Comparison of ENCODE assay signal across 1 cellular context in genomic region chr11:64864473-64865285, GRCh38.
TF ChIP-seq lines count a peak whose summit lies in the region.

No MANE protein-coding gene starts in this region.

TF ChIP-seq in endothelial cell of umbilical vein, 7 proteins besides CTCF, POLR2A, EP300 and RAD21:
- TF ChIP-seq POLR2AphosphoS5 (IDR thresholded peaks at IDR 0.05; ENCODE audit: insufficient read depth, low read depth, low read length) (no peak), MYC (IDR thresholded peaks at IDR 0.05; ENCODE audit: low read depth, low read length) (no peak), FOS (IDR thresholded peaks at IDR 0.05; ENCODE audit: borderline replicate concordance, insufficient read depth, low read length) (no peak), JUN (IDR thresholded peaks at IDR 0.05; ENCODE audit: borderline replicate concordance, insufficient read depth, insufficient read length, low read depth) (no peak), EZH2 (IDR thresholded peaks at IDR 0.05; ENCODE audit: borderline replicate concordance, low read depth, low read length, severe bottlenecking) (no peak), MAX (IDR thresholded peaks at IDR 0.05; ENCODE audit: insufficient read depth, insufficient read length) (no peak), GATA2 (IDR thresholded peaks at IDR 0.05; ENCODE audit: insufficient read depth, insufficient read length, low read depth, low read length) (no peak)
TF ChIP-seq in endothelial cell of umbilical vein: peak in this region for 0.
